In genomic region chr10:5776881-5777197, GRCh38 we compare ENCODE assay signal across 10 cellular contexts. TPM values are rescaled to one million over a fixed set of nuclear protein-coding genes. Genes with fewer than 3 reads are reported as not detected.
DNase-seq lines count a peak whose midpoint lies in the region; ATAC-seq and TF ChIP-seq lines count a peak whose summit lies in the region.
"Had no signal": no experiment of that assay in that cellular context is flagged by ENCODE, and none has a peak within 500 bp of the region (broad histone marks: within the 10 kb centered on the region; RNA-seq: fewer than 3 reads in every experiment).

No MANE protein-coding gene starts in this region.

- TF ChIP-seq CTCF in coronary artery (IDR thresholded peaks at IDR 0.05) (no peak), MM.1S (IDR thresholded peaks at IDR 0.05; ENCODE audit: low read length) (no peak)

- peak overlapping the region; percentile 15 for H3K4me3 ChIP-seq in coronary artery
- no peak overlapping the region for H3K4me3 ChIP-seq in MM.1S (ENCODE audit: low read length)

- no peak overlapping the region for H3K4me2 ChIP-seq in MM.1S (ENCODE audit: low read depth, low read length)

- H3K27me3 Mint-ChIP-seq in memory B cell = no peaks in the 10 kb centered on the region

- ATAC-seq in memory B cell (ENCODE audit: low read depth) (no peak), HG03175 (IDR thresholded peaks at IDR 0.05; ENCODE audit: unreplicated experiment) (no peak)

- H3K4me1 Mint-ChIP-seq in memory B cell = peaks cover 16% of the 10 kb centered on the region

- no peaks in the 10 kb centered on the region; the same call in 1 of the 2 replicates for H3F3A ChIP-seq in MM.1S (ENCODE audit: insufficient read depth, low read length)

- H3K27ac ChIP-seq in KOPT-K1 (ENCODE audit: low read depth, low read length, poor library complexity, severe bottlenecking) (peak overlapping the region; percentile 65), coronary artery (peak overlapping the region; percentile 10 to 75), MM.1S (ENCODE audit: low read length) (no peak overlapping the region)

- H3K4me1 ChIP-seq in MM.1S (ENCODE audit: low read length) = peaks cover 4% of the 10 kb centered on the region; the same call in 1 of the 2 replicates

- DNase-seq in AG08395 (ENCODE audit: low spot score) (peak; percentile 79), coronary artery (ENCODE audit: low spot score) (no peak), memory B cell (ENCODE audit: low spot score in 2 of 2) (no peak), NCI-H1092 (lab: John Stamatoyannopoulos, UW) (no peak), occipital lobe (lab: John Stamatoyannopoulos, UW) (no peak), MM.1S (no peak)
- DNase-seq: DMS153 had no signal

- H3K9me2 ChIP-seq in MM.1S (replicated peaks; ENCODE audit: insufficient read depth, low read length) = no peaks in the 10 kb centered on the region

- H2AFZ ChIP-seq in MM.1S (ENCODE audit: low read length) = no peak overlapping the region

- H3K36me3 Mint-ChIP-seq in memory B cell = peaks cover 28% of the 10 kb centered on the region

- H3K9me3 ChIP-seq in KOPT-K1 (ENCODE audit: insufficient read depth, low read length, poor library complexity, severe bottlenecking) (no peaks in the 10 kb centered on the region), MM.1S (replicated peaks; ENCODE audit: insufficient read depth, low read length) (no peaks in the 10 kb centered on the region)

- H4K20me1 ChIP-seq in MM.1S (ENCODE audit: insufficient read depth, low read length) = peaks cover 15% of the 10 kb centered on the region; the same call in 1 of the 2 replicates

- H3K79me2 ChIP-seq in MM.1S (ENCODE audit: low read length) = peaks cover 97% of the 10 kb centered on the region

- no peak overlapping the region for H3K4me3 Mint-ChIP-seq in memory B cell

- H3K27ac Mint-ChIP-seq in memory B cell = peak overlapping the region; percentile 78

- H3K9me3 Mint-ChIP-seq in memory B cell = no peaks in the 10 kb centered on the region
- H3K9me3 Mint-ChIP-seq: activated T-helper 2 cell treated with anti-CD3 and anti-CD28 coated beads, Interferon-gamma antibody, Interleukin-2, Interleukin-4, amounts not matched to agents 10 μg/mL and 5 μg/mL and 100 μg/mL, durations not matched to agents 14 hours and 24 hours and 36 hours had no signal

- no peak overlapping the region for H3K9ac ChIP-seq in MM.1S (ENCODE audit: low read length)

- no peaks in the 10 kb centered on the region for H3K27me3 ChIP-seq in MM.1S (replicated peaks; ENCODE audit: insufficient read depth, low read length)

- H3K36me3 ChIP-seq in KOPT-K1 (ENCODE audit: insufficient read depth, low read length) = peaks cover 86% of the 10 kb centered on the region
- H3K36me3 ChIP-seq in MM.1S (replicated peaks; ENCODE audit: insufficient read depth, low read length) = peaks cover 16% of the 10 kb centered on the region; the same call in 1 of the 2 replicates

RNA-seq across cellular contexts. Expression of gene GDI2, which starts 36.4 kb away (rescaled TPM):
- total RNA-seq in occipital lobe = 474 TPM
